Comparison of ENCODE assay signal across 12 cellular contexts in the genomic region with DNA sequence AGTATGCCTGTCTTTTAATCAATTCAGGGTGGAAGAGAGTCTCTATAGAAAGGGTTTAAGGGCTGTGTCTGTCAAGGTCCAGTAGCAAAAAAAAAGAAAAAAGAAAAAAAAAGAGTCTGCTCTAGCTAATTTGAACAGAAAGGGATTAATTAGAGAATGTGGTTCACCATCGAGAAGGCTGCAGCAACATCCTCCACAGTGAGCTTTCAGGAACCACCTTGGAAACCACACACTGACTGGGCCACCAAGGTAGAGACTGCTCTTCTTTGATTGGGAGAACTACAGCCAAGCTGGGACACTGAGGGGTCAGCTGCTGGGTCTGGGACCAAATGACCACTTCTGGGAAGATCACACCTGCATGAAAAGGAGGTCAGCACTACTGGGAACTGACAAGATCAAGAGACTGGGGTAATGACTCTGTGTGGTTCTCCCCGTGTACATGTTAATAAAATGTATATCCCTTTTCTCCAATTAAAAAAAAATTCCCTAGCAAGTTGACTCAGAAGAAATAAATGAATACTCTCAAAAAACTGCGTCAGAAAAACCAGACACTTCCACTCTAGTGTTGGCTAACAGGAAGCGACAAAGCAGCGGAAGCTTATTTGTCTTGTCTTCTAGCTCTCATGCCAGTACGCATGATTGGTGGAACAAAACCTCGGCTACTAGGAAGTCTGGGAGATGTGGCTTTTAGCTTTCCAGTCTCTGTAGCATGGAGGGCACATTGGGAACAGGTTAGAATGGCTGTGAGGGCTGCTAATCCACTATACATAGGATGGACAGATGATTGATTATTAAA. TPM values are rescaled to one million over a fixed set of nuclear protein-coding genes. Genes with fewer than 3 reads are reported as not detected.
DNase-seq lines count a peak whose midpoint lies in the region; ATAC-seq and TF ChIP-seq lines count a peak whose summit lies in the region.
"Had no signal": no experiment of that assay in that cellular context is flagged by ENCODE, and none has a peak within 500 bp of the region (broad histone marks: within the 10 kb centered on the region; RNA-seq: fewer than 3 reads in every experiment).

No MANE protein-coding gene starts in this region.

- peaks cover 6% of the 10 kb centered on the region; the same call in 1 of the 2 replicates for H3K36me3 Mint-ChIP-seq in HFFc6 (ENCODE audit: low read depth)
- peaks cover 0 to 28% (median 4%) of the 10 kb centered on the region in 5 donors for H3K36me3 Mint-ChIP-seq in naive thymus-derived CD4-positive, alpha-beta T cell
- H3K36me3 Mint-ChIP-seq: activated naive CD8-positive, alpha-beta T cell had no signal

- peaks cover 7% of the 10 kb centered on the region for H3K27me3 Mint-ChIP-seq in HFFc6 (ENCODE audit: insufficient read depth)
- peaks cover 0 to 9% (median 0%) of the 10 kb centered on the region in 5 donors for H3K27me3 Mint-ChIP-seq in naive thymus-derived CD4-positive, alpha-beta T cell
- H3K27me3 Mint-ChIP-seq: activated naive CD8-positive, alpha-beta T cell; dendritic cell treated with granulocyte-macrophage colony-stimulating factor and Interleukin-4, amounts not matched to agents 40 ng/mL and 50 ng/mL, for 4 days had no signal

- no peak for TF ChIP-seq EP300 in sigmoid colon (IDR thresholded peaks at IDR 0.05)

- H3K4me3 ChIP-seq in astrocyte of the spinal cord (ENCODE audit: low read depth, low read length) (no peak overlapping the region), sigmoid colon (no peak overlapping the region), vagina (no peak overlapping the region)
- no peak overlapping the region for H3K4me3 ChIP-seq in naive thymus-derived CD4-positive, alpha-beta T cell (ENCODE audit: low read length)
- H3K4me3 ChIP-seq: gastrocnemius medialis had no signal

- ATAC-seq in naive thymus-derived CD4-positive, alpha-beta T cell: peak; percentile 50
- no peak for ATAC-seq in HG03469 (IDR thresholded peaks at IDR 0.05; ENCODE audit: unreplicated experiment)
- ATAC-seq: gastrocnemius medialis had no signal

- intact Hi-C loops in naive thymus-derived CD4-positive, alpha-beta T cell (cut with micrococcal nuclease): loop anchor here in 1 of 2 donors (5.0 kb wide), 1 partner anchor 45 kb away; no protein-coding TSS in a partner anchor
- intact Hi-C loops in sigmoid colon (cut with DNase I) (no loop called here), vagina (cut with DNase I) (no loop called here)

- peak overlapping the region; percentile 61 for H3K27ac Mint-ChIP-seq in HFFc6
- no peak overlapping the region for H3K27ac Mint-ChIP-seq in naive thymus-derived CD4-positive, alpha-beta T cell
- H3K27ac Mint-ChIP-seq: activated naive CD8-positive, alpha-beta T cell; dendritic cell treated with granulocyte-macrophage colony-stimulating factor and Interleukin-4, amounts not matched to agents 40 ng/mL and 50 ng/mL, for 4 days had no signal

- no peak overlapping the region for H3K4me3 Mint-ChIP-seq in HFFc6
- H3K4me3 Mint-ChIP-seq in naive thymus-derived CD4-positive, alpha-beta T cell: no peak overlapping the region
- H3K4me3 Mint-ChIP-seq: activated naive CD8-positive, alpha-beta T cell; dendritic cell treated with granulocyte-macrophage colony-stimulating factor and Interleukin-4, amounts not matched to agents 40 ng/mL and 50 ng/mL, for 4 days had no signal

- CTCF ChIA-PET in naive thymus-derived CD4-positive, alpha-beta T cell (lab: Charles Lee): interaction anchor here (0.7 kb wide), 1 partner anchor 75 kb away, joined by 3 read pairs; no protein-coding TSS in a partner anchor

- POLR2A ChIA-PET in naive thymus-derived CD4-positive, alpha-beta T cell (lab: Charles Lee): no interaction called here

- no peaks in the 10 kb centered on the region for H3K9me3 ChIP-seq in naive thymus-derived CD4-positive, alpha-beta T cell (ENCODE audit: control insufficient read depth in 2 of 3, low read length in 3 of 3)
- H3K9me3 ChIP-seq in sigmoid colon (no peaks in the 10 kb centered on the region), vagina (no peaks in the 10 kb centered on the region)
- H3K9me3 ChIP-seq: gastrocnemius medialis had no signal

- H3K27ac ChIP-seq in naive thymus-derived CD4-positive, alpha-beta T cell (ENCODE audit: low read depth, low read length): no peak overlapping the region
- H3K27ac ChIP-seq in sigmoid colon (peak overlapping the region in 1 of 4 donors; percentile 43), vagina (no peak overlapping the region)
- H3K27ac ChIP-seq: gastrocnemius medialis had no signal

- H3K36me3 ChIP-seq in naive thymus-derived CD4-positive, alpha-beta T cell (ENCODE audit: control insufficient read depth in 2 of 3, insufficient read depth in 3 of 3, low read length in 3 of 3): no peaks in the 10 kb centered on the region
- H3K36me3 ChIP-seq in sigmoid colon: no peaks in the 10 kb centered on the region
- no peaks in the 10 kb centered on the region for H3K36me3 ChIP-seq in vagina
- H3K36me3 ChIP-seq: gastrocnemius medialis had no signal

- no peaks in the 10 kb centered on the region for H3K27me3 ChIP-seq in naive thymus-derived CD4-positive, alpha-beta T cell (ENCODE audit: control insufficient read depth in 2 of 2, insufficient read depth in 2 of 2, low read length in 2 of 2)
- H3K27me3 ChIP-seq in sigmoid colon: no peaks in the 10 kb centered on the region
- no peaks in the 10 kb centered on the region for H3K27me3 ChIP-seq in vagina
- H3K27me3 ChIP-seq: gastrocnemius medialis had no signal

- TF ChIP-seq CTCF in HFFc6 (IDR thresholded peaks at IDR 0.05): no peak
- TF ChIP-seq CTCF in astrocyte of the spinal cord (IDR thresholded peaks at IDR 0.05; ENCODE audit: low read depth, low read length): no peak
- no peak for TF ChIP-seq CTCF in sigmoid colon (IDR thresholded peaks at IDR 0.05)
- no peak for TF ChIP-seq CTCF in vagina (IDR thresholded peaks at IDR 0.05)

- WGBS in sigmoid colon, 2 donors: 79 to 88% methylated on average over 7 of the region's 7 CpGs

- H3K4me1 Mint-ChIP-seq in HFFc6 (ENCODE audit: low read depth): no peaks in the 10 kb centered on the region; the same call in 1 of the 2 replicates
- H3K4me1 Mint-ChIP-seq in naive thymus-derived CD4-positive, alpha-beta T cell: peaks cover 6 to 24% (median 14%) of the 10 kb centered on the region in 7 donors

- no peak for TF ChIP-seq POLR2A in sigmoid colon (IDR thresholded peaks at IDR 0.05)
- no peak for TF ChIP-seq POLR2A in vagina (IDR thresholded peaks at IDR 0.05)

- in situ Hi-C loops in astrocyte of the spinal cord (cut with HindIII; ENCODE audit: low sequenced_read_pairs): no loop called here

- H3K4me1 ChIP-seq in naive thymus-derived CD4-positive, alpha-beta T cell (ENCODE audit: control insufficient read depth in 2 of 2, insufficient read depth in 2 of 2, low read length in 2 of 2): no peaks in the 10 kb centered on the region
- no peaks in the 10 kb centered on the region for H3K4me1 ChIP-seq in sigmoid colon
- no peaks in the 10 kb centered on the region for H3K4me1 ChIP-seq in vagina
- H3K4me1 ChIP-seq: gastrocnemius medialis had no signal

- peak; percentile 2 to 8 for DNase-seq in AML-193 (lab: John Stamatoyannopoulos, UW)
- peak; percentile 32 for DNase-seq in HFFc6
- DNase-seq in astrocyte of the spinal cord (ENCODE audit: low read depth, low spot score): peak; percentile 57
- DNase-seq in naive thymus-derived CD4-positive, alpha-beta T cell: no peak
- no peak for DNase-seq in sigmoid colon
- DNase-seq in foreskin melanocyte: no peak
- DNase-seq in vagina (ENCODE audit: extremely low spot score in 2 of 2): no peak
- DNase-seq: H7 had no signal

- peaks cover 5% of the 10 kb centered on the region for H3K9me3 Mint-ChIP-seq in HFFc6
- peaks cover 0 to 16% (median 7%) of the 10 kb centered on the region in 11 donors for H3K9me3 Mint-ChIP-seq in naive thymus-derived CD4-positive, alpha-beta T cell
- H3K9me3 Mint-ChIP-seq: dendritic cell treated with granulocyte-macrophage colony-stimulating factor and Interleukin-4, amounts not matched to agents 40 ng/mL and 50 ng/mL, for 4 days had no signal

RNA-seq across cellular contexts. Expression of a gene that starts 60.0 kb away (rescaled TPM):
- 10 to 100 TPM; 34.1 to 52.4 (median 41.2) TPM for total RNA-seq in HFFc6 (2021; fragmentation: NEBNext Ultra II Directional; extraction: Animal tissue kit (Norgen Biotek cat#: 25700))
- 100 to 1,000 TPM; 169 to 268 (median 193) TPM for total RNA-seq in naive thymus-derived CD4-positive, alpha-beta T cell
- 10 to 100 TPM; 67.0 to 71.0 TPM for polyA plus RNA-seq in naive thymus-derived CD4-positive, alpha-beta T cell
- total RNA-seq in sigmoid colon (10 to 100 TPM; 29.8 to 36.0 (median 31.2) TPM), vagina (125 TPM)
- 10 to 100 TPM; 49.4 to 85.9 (median 57.3) TPM for polyA plus RNA-seq in sigmoid colon

Comparison
In these comparisons a context has a peak if more than half of its experiments do, and no peak if none do; other contexts are left out.
1. DNase-seq: peak in AML-193 (2 of 2), HFFc6 (single experiment) and astrocyte of the spinal cord (single experiment); none in naive thymus-derived CD4-positive, alpha-beta T cell (0 of 9), sigmoid colon (single experiment), foreskin melanocyte (single experiment) and vagina (0 of 2).